Comparison of ENCODE assay signal across 9 cellular contexts in genomic region chr1:211928993-211929637, GRCh38.
DNase-seq lines count a peak whose midpoint lies in the region; ATAC-seq and TF ChIP-seq lines count a peak whose summit lies in the region.
"Had no signal": no experiment of that assay in that cellular context is flagged by ENCODE, and none has a peak within 500 bp of the region (broad histone marks: within the 10 kb centered on the region; RNA-seq: fewer than 3 reads in every experiment).

No MANE protein-coding gene starts in this region.

- H3K9me3 Mint-ChIP-seq in CD4-positive, alpha-beta memory T cell: peaks cover 0 to 1% (median 0%) of the 10 kb centered on the region in 8 donors
- H3K9me3 Mint-ChIP-seq: stimulated activated naive CD8-positive, alpha-beta T cell treated with anti-CD3 and anti-CD28 coated beads, Interleukin-15, amount 100 ng/mL, for 72 hours had no signal

- WGBS in esophagus squamous epithelium, 2 donors: 26 to 43% methylated on average over 9 of the region's 9 CpGs
- WGBS in gastroesophageal sphincter (ENCODE audit: low coverage in 1 of 2), 2 donors: 71% methylated on average over 4 to 7 of the region's 9 CpGs

- H3K27ac Mint-ChIP-seq in CD4-positive, alpha-beta memory T cell: peak overlapping the region in 1 of 7 donors; percentile 46
- H3K27ac Mint-ChIP-seq: stimulated activated naive CD8-positive, alpha-beta T cell treated with anti-CD3 and anti-CD28 coated beads, Interleukin-15, amount 100 ng/mL, for 72 hours had no signal

- DNase-seq in HPDE6-E6E7 (ENCODE audit: extremely low spot score): peak; percentile 32
- peak; percentile 80 for DNase-seq in NCI-H774 (lab: John Stamatoyannopoulos, UW)
- DNase-seq in esophagus squamous epithelium (lab: John Stamatoyannopoulos, UW): no peak
- no peak for DNase-seq in CD4-positive, alpha-beta memory T cell
- DNase-seq in uterus: no peak
- DNase-seq: stimulated activated naive CD8-positive, alpha-beta T cell treated with anti-CD3 and anti-CD28 coated beads, Interleukin-15, amount 100 ng/mL, for 72 hours had no signal

- H3K27me3 ChIP-seq in esophagus squamous epithelium: no peaks in the 10 kb centered on the region
- H3K27me3 ChIP-seq in gastroesophageal sphincter: peaks cover 30% of the 10 kb centered on the region
- no peaks in the 10 kb centered on the region for H3K27me3 ChIP-seq in CD4-positive, alpha-beta memory T cell (ENCODE audit: insufficient read depth, low read length)
- H3K27me3 ChIP-seq in uterus: no peaks in the 10 kb centered on the region

- no peak overlapping the region for H3K4me3 ChIP-seq in esophagus squamous epithelium
- H3K4me3 ChIP-seq in skin epidermis: no peak overlapping the region
- H3K4me3 ChIP-seq in gastroesophageal sphincter: no peak overlapping the region
- no peak overlapping the region for H3K4me3 ChIP-seq in CD4-positive, alpha-beta memory T cell (ENCODE audit: low read length in 2 of 2)
- H3K4me3 ChIP-seq in uterus: no peak overlapping the region

- no peak for TF ChIP-seq POLR2A in esophagus squamous epithelium (IDR thresholded peaks at IDR 0.05)
- TF ChIP-seq POLR2A in gastroesophageal sphincter (IDR thresholded peaks at IDR 0.05): no peak
- TF ChIP-seq POLR2A in uterus (IDR thresholded peaks at IDR 0.05): no peak

- TF ChIP-seq EP300 in gastroesophageal sphincter (IDR thresholded peaks at IDR 0.05): no peak

- no peak for ATAC-seq in gastroesophageal sphincter
- no peak for ATAC-seq in HG03280 (IDR thresholded peaks at IDR 0.05; ENCODE audit: unreplicated experiment)
- ATAC-seq: stimulated activated naive CD8-positive, alpha-beta T cell treated with anti-CD3 and anti-CD28 coated beads, Interleukin-15, amount 100 ng/mL, for 72 hours had no signal

- CTCF ChIA-PET in CD4-positive, alpha-beta memory T cell (lab: Charles Lee; ENCODE audit: partially characterized antibody): no interaction called here

- POLR2A ChIA-PET in CD4-positive, alpha-beta memory T cell (lab: Charles Lee; ENCODE audit: partially characterized antibody): interaction anchor here (0.8 kb wide), 1 partner anchor 10 kb away, joined by 3 read pairs; no protein-coding TSS in a partner anchor

- H3K36me3 ChIP-seq in esophagus squamous epithelium: no peaks in the 10 kb centered on the region
- H3K36me3 ChIP-seq in gastroesophageal sphincter: no peaks in the 10 kb centered on the region
- no peaks in the 10 kb centered on the region for H3K36me3 ChIP-seq in CD4-positive, alpha-beta memory T cell (ENCODE audit: insufficient read depth, low read length)
- H3K36me3 ChIP-seq in uterus: no peaks in the 10 kb centered on the region

- no peaks in the 10 kb centered on the region for H3K36me3 Mint-ChIP-seq in CD4-positive, alpha-beta memory T cell

- H3K27me3 Mint-ChIP-seq in CD4-positive, alpha-beta memory T cell: peaks cover 5 to 6% of the 10 kb centered on the region in 2 donors

- H3K27ac ChIP-seq in esophagus squamous epithelium: peak overlapping the region; percentile 78 to 91 (median 85)
- peak overlapping the region in 13 of 21 experiments; percentile 8 to 63 (median 41) for H3K27ac ChIP-seq in skin epidermis
- H3K27ac ChIP-seq in gastroesophageal sphincter: no peak overlapping the region
- H3K27ac ChIP-seq in CD4-positive, alpha-beta memory T cell (ENCODE audit: low read depth, low read length): no peak overlapping the region
- no peak overlapping the region for H3K27ac ChIP-seq in uterus

- H3K9me3 ChIP-seq in esophagus squamous epithelium (no peaks in the 10 kb centered on the region), gastroesophageal sphincter (no peaks in the 10 kb centered on the region), uterus (no peaks in the 10 kb centered on the region)
- no peaks in the 10 kb centered on the region for H3K9me3 ChIP-seq in CD4-positive, alpha-beta memory T cell (ENCODE audit: control insufficient read depth in 1 of 2, low read length in 2 of 2)

- intact Hi-C loops in esophagus squamous epithelium (cut with DNase I): no loop called here
- intact Hi-C loops in CD4-positive, alpha-beta memory T cell (cut with micrococcal nuclease): no loop called here
- intact Hi-C loops in uterus (cut with DNase I; ENCODE audit: low total_unique reads): no loop called here

- no peaks in the 10 kb centered on the region for H3K4me1 Mint-ChIP-seq in CD4-positive, alpha-beta memory T cell

- no peak overlapping the region for H3K4me3 Mint-ChIP-seq in CD4-positive, alpha-beta memory T cell
- H3K4me3 Mint-ChIP-seq: stimulated activated naive CD8-positive, alpha-beta T cell treated with anti-CD3 and anti-CD28 coated beads, Interleukin-15, amount 100 ng/mL, for 72 hours had no signal

- no peak for TF ChIP-seq CTCF in esophagus squamous epithelium (IDR thresholded peaks at IDR 0.05)
- no peak for TF ChIP-seq CTCF in gastroesophageal sphincter (IDR thresholded peaks at IDR 0.05)
- TF ChIP-seq CTCF in uterus (IDR thresholded peaks at IDR 0.05): no peak

- H3K4me1 ChIP-seq in esophagus squamous epithelium (peaks cover 18 to 46% (median 18%) of the 10 kb centered on the region in 3 donors), gastroesophageal sphincter (no peaks in the 10 kb centered on the region), uterus (no peaks in the 10 kb centered on the region)
- H3K4me1 ChIP-seq in CD4-positive, alpha-beta memory T cell (ENCODE audit: insufficient read depth, low read length): no peaks in the 10 kb centered on the region

Comparison
In these comparisons a context has a peak if more than half of its experiments do, and no peak if none do; other contexts are left out.
1. DNase-seq: peak in HPDE6-E6E7 (single experiment) and NCI-H774 (single experiment); none in esophagus squamous epithelium (single experiment), CD4-positive, alpha-beta memory T cell (0 of 5) and uterus (0 of 2).
2. H3K27ac ChIP-seq: peak in esophagus squamous epithelium (4 of 4) and skin epidermis (13 of 21); none in gastroesophageal sphincter (0 of 4), CD4-positive, alpha-beta memory T cell (single experiment) and uterus (0 of 2).